9 cellular contexts compared by ENCODE assay signal in the genomic region with DNA sequence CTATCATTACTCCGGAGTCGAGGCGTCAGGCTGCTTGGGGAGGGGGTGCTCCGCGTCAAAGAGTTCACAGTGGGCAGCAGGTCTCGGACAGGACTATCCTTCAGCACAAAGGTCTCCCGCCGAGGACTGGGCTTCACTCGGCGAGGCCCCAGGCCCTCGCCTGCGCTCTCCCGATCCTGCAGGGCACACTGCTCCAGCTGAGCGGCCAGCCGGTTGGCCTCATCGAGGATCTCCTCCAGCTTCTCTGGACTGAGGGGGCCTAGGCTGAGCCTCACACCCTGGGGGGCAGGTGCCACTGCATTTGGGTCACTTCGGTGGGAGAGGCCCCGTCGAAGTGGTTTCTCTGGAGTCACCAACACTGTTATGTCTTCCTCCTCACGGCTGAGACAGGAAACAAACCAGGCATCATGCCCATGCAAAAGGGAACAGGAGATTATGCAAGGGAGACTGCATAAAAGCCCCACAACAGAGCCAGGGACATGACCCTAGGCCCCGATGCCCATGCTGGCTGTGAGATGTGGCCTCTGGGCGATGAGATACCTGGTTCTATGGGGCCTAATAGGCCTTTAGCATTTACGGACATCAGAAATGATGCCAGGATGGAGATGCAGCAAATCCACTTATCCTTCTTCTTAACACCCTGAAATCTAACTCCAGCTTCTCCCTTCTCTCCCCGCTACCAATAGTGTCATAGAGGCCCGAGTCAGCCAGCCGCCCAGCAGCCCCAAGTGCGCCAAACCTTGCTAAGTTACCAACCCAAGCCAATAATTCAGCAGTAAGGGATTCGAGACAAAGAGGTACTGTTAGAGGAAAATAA. TPM values are rescaled to one million over a fixed set of nuclear protein-coding genes. Genes with fewer than 3 reads are reported as not detected.
DNase-seq lines count a peak whose midpoint lies in the region; FAIRE-seq and TF ChIP-seq lines count a peak whose summit lies in the region.
"Had no signal": no experiment of that assay in that cellular context is flagged by ENCODE, and none has a peak within 500 bp of the region (broad histone marks: within the 10 kb centered on the region; RNA-seq: fewer than 3 reads in every experiment).

No MANE protein-coding gene starts in this region.

- H3K9me3 ChIP-seq in A673 (ENCODE audit: low read depth, low read length, poor library complexity, severe bottlenecking) (no peaks in the 10 kb centered on the region), adipocyte (ENCODE audit: control insufficient read depth, low read length) (no peaks in the 10 kb centered on the region), kidney (ENCODE audit: control insufficient read depth in 1 of 2, low read length in 2 of 2) (no peaks in the 10 kb centered on the region)

- TF ChIP-seq CTCF in A673 (conservative IDR thresholded peaks at IDR 0.05; ENCODE audit: low read depth, low read length), result no peak
- TF ChIP-seq CTCF in HFF-Myc (IDR thresholded peaks at IDR 0.05; ENCODE audit: low read depth, low read length, missing control alignments), result no peak
- no peak for TF ChIP-seq CTCF in kidney (IDR thresholded peaks at IDR 0.05; ENCODE audit: borderline replicate concordance, extremely low read depth, insufficient read depth)

- POLR2A ChIA-PET in A673 (lab: Charles Lee; ENCODE audit: low non-redundant PET), result no interaction called here

- H3K27ac ChIP-seq in A673 (ENCODE audit: low read depth, low read length, poor library complexity, severe bottlenecking) (peak overlapping the region; percentile 82), layer of hippocampus (ENCODE audit: low read depth, low read length) (peak overlapping the region; percentile 83), kidney (ENCODE audit: low read depth in 2 of 2, low read length in 2 of 2) (no peak overlapping the region)

- H3K36me3 ChIP-seq in A673 (ENCODE audit: insufficient read depth, low read length, poor library complexity, severe bottlenecking) (peaks cover 28% of the 10 kb centered on the region), adipocyte (ENCODE audit: control insufficient read depth, insufficient read depth, low read length, severe bottlenecking) (no peaks in the 10 kb centered on the region), kidney (ENCODE audit: control insufficient read depth in 1 of 2, insufficient read depth in 2 of 2, low read length in 2 of 2) (no peaks in the 10 kb centered on the region)

- peaks cover 28% of the 10 kb centered on the region for H3K4me1 ChIP-seq in A673 (ENCODE audit: insufficient read depth, low read length, poor library complexity, severe bottlenecking)
- peaks cover 19% of the 10 kb centered on the region for H3K4me1 ChIP-seq in adipocyte (ENCODE audit: control insufficient read depth, insufficient read depth, low read length)
- peaks cover 15 to 17% of the 10 kb centered on the region in 2 donors for H3K4me1 ChIP-seq in kidney (ENCODE audit: control insufficient read depth in 1 of 2, insufficient read depth in 1 of 2, low read depth in 1 of 2, low read length in 2 of 2)

- DNase-seq in A673 (ENCODE audit: low spot score) (no peak), HFF-Myc (ENCODE audit: extremely low read depth, low read depth) (no peak), adipocyte (ENCODE audit: low read depth) (peak; percentile 34), DMS79 (lab: John Stamatoyannopoulos, UW) (no peak), NCI-H1930 (lab: John Stamatoyannopoulos, UW) (no peak), NCI-H128 (lab: John Stamatoyannopoulos, UW; ENCODE audit: unreplicated experiment) (no peak), kidney (no peak)

- intact Hi-C loops in A673 (cut with micrococcal nuclease; ENCODE audit: unreplicated experiment), result loop anchor here (2.0 kb wide), 1 partner anchor 117 kb away; no protein-coding TSS in a partner anchor
- intact Hi-C loops in kidney (cut with DNase I), result no loop called here

- CTCF ChIA-PET in A673 (lab: Charles Lee), result interaction anchor here (0.6 kb wide), 1 partner anchor 144 kb away, joined by 8 read pairs; the partner anchor contains the start of gene PSMA5

- H3K9ac ChIP-seq in adipocyte (ENCODE audit: low read length) (peak overlapping the region; percentile 88), kidney (ENCODE audit: low read length in 2 of 2) (peak overlapping the region in 1 of 2 donors; percentile 61)

- H3K27me3 ChIP-seq in A673 (replicated peaks; ENCODE audit: insufficient read depth, low read depth, low read length, poor library complexity) (no peaks in the 10 kb centered on the region), adipocyte (replicated peaks; ENCODE audit: control insufficient read depth, insufficient read depth, low read length) (no peaks in the 10 kb centered on the region), layer of hippocampus (ENCODE audit: control insufficient read depth, insufficient read depth, low read length) (no peaks in the 10 kb centered on the region)

- FAIRE-seq in kidney (lab: Jason Lieb, UNC), result no peak

- H3K4me3 ChIP-seq in A673 (ENCODE audit: low read depth, low read length, poor library complexity, severe bottlenecking) (peak overlapping the region; percentile 88), HFF-Myc (replicated peaks; ENCODE audit: low read depth, low read length) (peak overlapping the region; percentile 85), adipocyte (ENCODE audit: low read length) (peak overlapping the region; percentile 85), kidney (ENCODE audit: low read length in 2 of 2) (peak overlapping the region in 1 of 2 donors; percentile 89)

- BruUV-seq in A673 (replicated peaks; lab: Mats Ljungman, UMichigan), result no TSS peak

RNA-seq across cellular contexts. Expression of gene PSRC1, which starts 1.1 kb away (rescaled TPM):
- total RNA-seq in A673 (2021) (75.0 and 85.2 TPM in 2 replicates), kidney (4.2 TPM)
- polyA plus RNA-seq in kidney (ENCODE audit: insufficient read depth, low read depth, low replicate concordance), result 3.5 TPM

RNA-seq across cellular contexts. Expression of gene MYBPHL, which starts 24.9 kb away (rescaled TPM):
- not detected in 2 replicates for total RNA-seq in A673 (2021)
- 0.19 TPM for total RNA-seq in kidney
- polyA plus RNA-seq in kidney (ENCODE audit: insufficient read depth, low read depth, low replicate concordance), result not detected
- total RNA-seq: dermis microvascular lymphatic vessel endothelial cell had no signal

RNA-seq across cellular contexts. Expression of gene CELSR2, which starts 32.5 kb away (rescaled TPM):
- total RNA-seq in A673 (2021), result 30.2 and 32.6 TPM in 2 replicates
- 65.6 TPM for total RNA-seq in kidney
- polyA plus RNA-seq in kidney (ENCODE audit: insufficient read depth, low read depth, low replicate concordance), result 10.6 TPM

Comparison
In these comparisons a context has a peak if more than half of its experiments do, and no peak if none do; other contexts are left out.
1. H3K27ac ChIP-seq: peak in A673 (single experiment) and layer of hippocampus (single experiment); none in kidney (0 of 2).
2. RNA of gene PSRC1, which starts 1.1 kb away (total RNA-seq): 75.0 to 85.2 TPM in A673; 4.2 TPM in kidney (single experiment); every median in the first group is over 10 times any median in the second.